In the genomic region with DNA sequence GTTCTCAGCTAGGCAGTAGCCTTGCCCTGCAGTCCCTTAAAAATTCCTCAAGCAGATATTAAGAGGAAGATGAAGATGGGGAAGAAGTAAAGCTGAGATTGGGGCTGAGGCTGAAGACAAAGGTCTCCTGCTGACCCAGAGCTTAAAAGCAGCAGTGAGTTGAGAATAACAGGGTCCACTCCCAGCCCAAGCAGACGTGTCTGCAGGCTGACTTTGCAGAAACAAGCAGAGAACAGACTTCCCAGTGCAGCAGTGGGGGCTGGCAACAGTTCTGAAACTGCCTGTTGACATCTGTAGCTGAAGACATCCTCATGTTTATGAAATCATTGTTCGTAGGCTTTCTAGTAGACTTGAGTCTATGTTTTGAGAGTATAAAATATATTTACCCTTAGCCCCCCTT, we compare ENCODE assay signal across 20 cellular contexts. TPM values are rescaled to one million over a fixed set of nuclear protein-coding genes. Genes with fewer than 3 reads are reported as not detected.
DNase-seq lines count a peak whose midpoint lies in the region; ATAC-seq, FAIRE-seq and TF ChIP-seq lines count a peak whose summit lies in the region.
"Had no signal": no experiment of that assay in that cellular context is flagged by ENCODE, and none has a peak within 500 bp of the region (broad histone marks: within the 10 kb centered on the region; RNA-seq: fewer than 3 reads in every experiment).

No MANE protein-coding gene starts in this region.

- peak; percentile 55 for FAIRE-seq in GM19239 (lab: Jason Lieb, UNC)
- FAIRE-seq: islet of Langerhans had no signal

- H3K27me3 ChIP-seq in OCI-LY1 (ENCODE audit: insufficient read depth, low read length) (no peaks in the 10 kb centered on the region), gastroesophageal sphincter (no peaks in the 10 kb centered on the region), neural progenitor cell (no peaks in the 10 kb centered on the region), gastrocnemius medialis (no peaks in the 10 kb centered on the region)
- H3K27me3 ChIP-seq: foreskin keratinocyte had no signal

- no peaks in the 10 kb centered on the region for H3K36me3 ChIP-seq in OCI-LY1 (ENCODE audit: insufficient read depth, low read length)
- H3K36me3 ChIP-seq in gastroesophageal sphincter, result no peaks in the 10 kb centered on the region
- H3K36me3 ChIP-seq in neural progenitor cell, result no peaks in the 10 kb centered on the region
- no peaks in the 10 kb centered on the region for H3K36me3 ChIP-seq in gastrocnemius medialis
- H3K36me3 ChIP-seq: SJCRH30 had no signal

- in situ Hi-C loops in gastrocnemius medialis (cut with MboI; ENCODE audit: low sequenced_read_pairs in 4 of 4), result no loop called here

- H3K4me3 ChIP-seq in OCI-LY1 (ENCODE audit: low read depth, low read length, poor library complexity, severe bottlenecking), result no peak overlapping the region
- no peak overlapping the region for H3K4me3 ChIP-seq in gastroesophageal sphincter
- no peak overlapping the region for H3K4me3 ChIP-seq in neural progenitor cell
- H3K4me3 ChIP-seq in gastrocnemius medialis, result no peak overlapping the region
- H3K4me3 ChIP-seq: mucosa of descending colon, SJCRH30 had no signal

- H3K79me2 ChIP-seq in OCI-LY1 (ENCODE audit: insufficient read depth, low read length) (no peaks in the 10 kb centered on the region), neural progenitor cell (ENCODE audit: low read depth) (no peaks in the 10 kb centered on the region)
- H3K79me2 ChIP-seq: parathyroid adenoma had no signal

- H2AFZ ChIP-seq in OCI-LY1 (ENCODE audit: low read length), result no peak overlapping the region
- H2AFZ ChIP-seq in neural progenitor cell (replicated peaks), result peak overlapping the region; percentile 7
- H2AFZ ChIP-seq: parathyroid adenoma had no signal

- H3K9ac ChIP-seq in OCI-LY1 (ENCODE audit: low read length) (no peak overlapping the region; the same call in 1 of the 2 replicates), neural progenitor cell (no peak overlapping the region)
- H3K9ac ChIP-seq: parathyroid adenoma had no signal

- TF ChIP-seq CTCF in OCI-LY1 (IDR thresholded peaks at IDR 0.05; ENCODE audit: low read length) (no peak), gastroesophageal sphincter (IDR thresholded peaks at IDR 0.05) (no peak), neural progenitor cell (IDR thresholded peaks at IDR 0.05) (no peak), gastrocnemius medialis (IDR thresholded peaks at IDR 0.05 in 4 of 5, conservative IDR thresholded peaks at IDR 0.05 in 1 of 5) (no peak)

- H3K4me1 Mint-ChIP-seq in neural progenitor cell, result peaks cover 47% of the 10 kb centered on the region

- peak overlapping the region; percentile 38 for H3K27ac Mint-ChIP-seq in neural progenitor cell
- H3K27ac Mint-ChIP-seq: T-helper 2 cell treated with Interferon-gamma antibody and Interleukin-4, amounts not matched to agents 5 μg/mL and 100 μg/mL, for 36 hours had no signal

- H3K4me2 ChIP-seq in OCI-LY1 (ENCODE audit: low read length) (peak overlapping the region; percentile 17; the same call in 1 of the 2 replicates), neural progenitor cell (peak overlapping the region; percentile 52)

- TF ChIP-seq POLR2A in gastroesophageal sphincter (IDR thresholded peaks at IDR 0.05) (no peak), gastrocnemius medialis (IDR thresholded peaks at IDR 0.05) (no peak)

- DNase-seq in GM19239 (ENCODE audit: insufficient read length, low spot score), result no peak
- peak; percentile 53 for DNase-seq in neural progenitor cell (ENCODE audit: low spot score)
- DNase-seq in gastrocnemius medialis, result no peak
- no peak for DNase-seq in putamen (ENCODE audit: low spot score)
- DNase-seq: activated CD4-positive, CD25-positive, alpha-beta regulatory T cell treated with anti-CD3 and anti-CD28 coated beads, Interleukin-2, amount 50 U/mL, for 72 hours; COR-L47; effector CD8-positive, alpha-beta T cell; Kasumi-1; NCI-H446; SJCRH30 had no signal

- H3K36me3 Mint-ChIP-seq in neural progenitor cell, result no peaks in the 10 kb centered on the region

- H3K9me3 ChIP-seq in OCI-LY1 (ENCODE audit: low read length) (no peaks in the 10 kb centered on the region), gastroesophageal sphincter (no peaks in the 10 kb centered on the region), neural progenitor cell (ENCODE audit: low read depth) (no peaks in the 10 kb centered on the region), gastrocnemius medialis (no peaks in the 10 kb centered on the region)
- H3K9me3 ChIP-seq: mucosa of descending colon had no signal

- no peak for ATAC-seq in gastroesophageal sphincter
- no peak for ATAC-seq in gastrocnemius medialis
- ATAC-seq in HG02840 (IDR thresholded peaks at IDR 0.05; ENCODE audit: low FRiP score, unreplicated experiment), result no peak
- ATAC-seq in HG03442 (IDR thresholded peaks at IDR 0.05; ENCODE audit: unreplicated experiment), result no peak

- H3K27ac ChIP-seq in OCI-LY1 (ENCODE audit: low read depth, low read length, poor library complexity, severe bottlenecking) (no peak overlapping the region), gastroesophageal sphincter (peak overlapping the region in 3 of 4 donors; percentile 60 to 81 (median 68)), neural progenitor cell (peak overlapping the region; percentile 18), gastrocnemius medialis (no peak overlapping the region)
- H3K27ac ChIP-seq: foreskin keratinocyte, parathyroid adenoma, SJCRH30 had no signal

- peaks cover 59% of the 10 kb centered on the region for H3K4me1 ChIP-seq in OCI-LY1 (ENCODE audit: insufficient read depth, low read length, severe bottlenecking)
- peaks cover 0 to 63% (median 25%) of the 10 kb centered on the region in 3 donors for H3K4me1 ChIP-seq in gastroesophageal sphincter
- H3K4me1 ChIP-seq in neural progenitor cell, result peaks cover 33% of the 10 kb centered on the region
- peaks cover 10 to 13% of the 10 kb centered on the region in 2 donors for H3K4me1 ChIP-seq in gastrocnemius medialis
- H3K4me1 ChIP-seq: parathyroid adenoma, SJCRH30 had no signal

- H3F3A ChIP-seq in OCI-LY1 (ENCODE audit: insufficient read depth, low read length) (no peaks in the 10 kb centered on the region), neural progenitor cell (ENCODE audit: low read depth) (peaks cover 19% of the 10 kb centered on the region)

- no peak overlapping the region for H3K4me3 Mint-ChIP-seq in neural progenitor cell
- H3K4me3 Mint-ChIP-seq: T-helper 2 cell treated with Interferon-gamma antibody and Interleukin-4, amounts not matched to agents 5 μg/mL and 100 μg/mL, for 36 hours had no signal

- H4K20me1 ChIP-seq in OCI-LY1 (ENCODE audit: insufficient read depth, low read length) (no peaks in the 10 kb centered on the region), neural progenitor cell (ENCODE audit: low read depth) (no peaks in the 10 kb centered on the region)

- intact Hi-C loops in gastrocnemius medialis (cut with DNase I; ENCODE audit: low total_unique reads), result loop anchor here (1.0 kb wide), 1 partner anchor 8 kb away; no protein-coding TSS in a partner anchor

- no peak for TF ChIP-seq EP300 in gastroesophageal sphincter (IDR thresholded peaks at IDR 0.05)

- H3K9me3 Mint-ChIP-seq in neural progenitor cell, result no peaks in the 10 kb centered on the region
- H3K9me3 Mint-ChIP-seq: T-helper 2 cell treated with Interferon-gamma antibody and Interleukin-4, amounts not matched to agents 5 μg/mL and 100 μg/mL, for 36 hours had no signal

- H3K9me2 ChIP-seq in OCI-LY1 (ENCODE audit: low read depth, low read length), result no peaks in the 10 kb centered on the region

- H3K27me3 Mint-ChIP-seq in neural progenitor cell (ENCODE audit: insufficient read depth, low read depth), result peaks cover 2% of the 10 kb centered on the region

- WGBS in gastroesophageal sphincter (ENCODE audit: low coverage in 1 of 2), 2 donors, result 4 to 27% methylated on average over 1 to 2 of the region's 2 CpGs

RNA-seq across cellular contexts. Expression of gene CTXN3, which starts 1.1 kb away (rescaled TPM):
- total RNA-seq in gastroesophageal sphincter (under 1 TPM in 1 of 4 donors, not detected in 3; 0.58 TPM), neural progenitor cell (ENCODE audit: low replicate concordance) (0.09 TPM in 1 of 2 replicates, not detected in the other), gastrocnemius medialis (under 1 TPM in 1 of 4 donors, not detected in 3; 0.22 TPM)
- total RNA-seq: foreskin keratinocyte, mucosa of descending colon, SJCRH30, subcutaneous adipose tissue had no signal

RNA-seq across cellular contexts. Expression of gene CCDC192, which starts 53.2 kb away (rescaled TPM):
- 1 to 10 TPM in 1 of 4 donors, under 1 TPM in 2, not detected in 1; 0.94 to 2.6 (median 0.94) TPM for total RNA-seq in gastroesophageal sphincter
- 2.7 TPM in 1 of 2 replicates, not detected in the other for total RNA-seq in neural progenitor cell (ENCODE audit: low replicate concordance)
- not detected for total RNA-seq in gastrocnemius medialis
- total RNA-seq: foreskin keratinocyte, SJCRH30 had no signal

Comparison
In these comparisons a context has a peak if more than half of its experiments do, and no peak if none do; other contexts are left out.
1. H3K27ac ChIP-seq: peak in gastroesophageal sphincter (3 of 4) and neural progenitor cell (single experiment); none in OCI-LY1 (single experiment) and gastrocnemius medialis (0 of 4).